Comparison of ENCODE assay signal across 1 cellular context in genomic region chr2:10120158-10120937, GRCh38.
TF ChIP-seq lines count a peak whose summit lies in the region.

No MANE protein-coding gene starts in this region.

TF ChIP-seq in HEK293, 187 proteins besides CTCF, POLR2A, EP300 and RAD21 (continued from another document and continues in another):
- TF ChIP-seq ZNF140 (tag by site-specific recombination; IDR thresholded peaks at IDR 0.05) (no peak), ZNF202 (tag by site-specific recombination; IDR thresholded peaks at IDR 0.05; ENCODE audit: borderline replicate concordance) (no peak), KLF16 (tag by site-specific recombination; IDR thresholded peaks at IDR 0.05) (peak; percentile 72), ZNF621 (tag by site-specific recombination; IDR thresholded peaks at IDR 0.05) (no peak), ZNF624 (tag by site-specific recombination; IDR thresholded peaks at IDR 0.05) (no peak), HOXC10 (CRISPR knock-in tag; IDR thresholded peaks at IDR 0.05) (no peak), ZNF747 (tag by site-specific recombination; IDR thresholded peaks at IDR 0.05) (no peak), INSM2 (tag by site-specific recombination; IDR thresholded peaks at IDR 0.05) (no peak), ZBTB7A (tag by site-specific recombination; IDR thresholded peaks at IDR 0.05; ENCODE audit: low read depth) (no peak), ZNF398 (tag by site-specific recombination; IDR thresholded peaks at IDR 0.05) (0 out of 2 replicates have a peak, but pooled peaks have one; percentile 8), ZNF10 (tag by site-specific recombination; IDR thresholded peaks at IDR 0.05) (0 out of 2 replicates have a peak, but pooled peaks have one; percentile 28), ZNF335 (tag by site-specific recombination; conservative IDR thresholded peaks at IDR 0.05) (peak; percentile 34), ZNF280C (tag by site-specific recombination; IDR thresholded peaks at IDR 0.05) (no peak), ZNF529 (tag by site-specific recombination; IDR thresholded peaks at IDR 0.05; ENCODE audit: insufficient replicate concordance) (no peak), ZNF311 (tag by site-specific recombination; IDR thresholded peaks at IDR 0.05; ENCODE audit: borderline replicate concordance) (no peak), ZNF121 (tag by site-specific recombination; IDR thresholded peaks at IDR 0.05) (peak; percentile 100), ZNF214 (tag by site-specific recombination; IDR thresholded peaks at IDR 0.05; ENCODE audit: borderline replicate concordance) (no peak), KLF17 (tag by site-specific recombination; IDR thresholded peaks at IDR 0.05) (peak; percentile 51; the same call in 1 of the 2 replicates), ZNF416 (tag by site-specific recombination; IDR thresholded peaks at IDR 0.05) (no peak), IKZF3 (tag by site-specific recombination; IDR thresholded peaks at IDR 0.05) (peak; percentile 86), ZNF549 (tag by site-specific recombination; IDR thresholded peaks at IDR 0.05) (no peak), MEIS1 (CRISPR knock-in tag; IDR thresholded peaks at IDR 0.05; ENCODE audit: borderline replicate concordance) (no peak), FEZF1 (tag by site-specific recombination; IDR thresholded peaks at IDR 0.05) (no peak; the same call in 1 of the 2 replicates), ZFP41 (tag by site-specific recombination; IDR thresholded peaks at IDR 0.05; ENCODE audit: borderline replicate concordance) (no peak), ZNF776 (tag by site-specific recombination; IDR thresholded peaks at IDR 0.05; ENCODE audit: borderline replicate concordance) (no peak), ZNF600 (tag by site-specific recombination; IDR thresholded peaks at IDR 0.05) (peak; percentile 44), ZNF146 (tag by site-specific recombination; IDR thresholded peaks at IDR 0.05) (0 out of 2 replicates have a peak, but pooled peaks have one; percentile 4), TSHZ1 (tag by site-specific recombination; IDR thresholded peaks at IDR 0.05; ENCODE audit: borderline replicate concordance) (no peak), KLF9 (tag by site-specific recombination; IDR thresholded peaks at IDR 0.05; ENCODE audit: low read depth) (peak; percentile 75)
- TF ChIP-seq, protein P1, sequence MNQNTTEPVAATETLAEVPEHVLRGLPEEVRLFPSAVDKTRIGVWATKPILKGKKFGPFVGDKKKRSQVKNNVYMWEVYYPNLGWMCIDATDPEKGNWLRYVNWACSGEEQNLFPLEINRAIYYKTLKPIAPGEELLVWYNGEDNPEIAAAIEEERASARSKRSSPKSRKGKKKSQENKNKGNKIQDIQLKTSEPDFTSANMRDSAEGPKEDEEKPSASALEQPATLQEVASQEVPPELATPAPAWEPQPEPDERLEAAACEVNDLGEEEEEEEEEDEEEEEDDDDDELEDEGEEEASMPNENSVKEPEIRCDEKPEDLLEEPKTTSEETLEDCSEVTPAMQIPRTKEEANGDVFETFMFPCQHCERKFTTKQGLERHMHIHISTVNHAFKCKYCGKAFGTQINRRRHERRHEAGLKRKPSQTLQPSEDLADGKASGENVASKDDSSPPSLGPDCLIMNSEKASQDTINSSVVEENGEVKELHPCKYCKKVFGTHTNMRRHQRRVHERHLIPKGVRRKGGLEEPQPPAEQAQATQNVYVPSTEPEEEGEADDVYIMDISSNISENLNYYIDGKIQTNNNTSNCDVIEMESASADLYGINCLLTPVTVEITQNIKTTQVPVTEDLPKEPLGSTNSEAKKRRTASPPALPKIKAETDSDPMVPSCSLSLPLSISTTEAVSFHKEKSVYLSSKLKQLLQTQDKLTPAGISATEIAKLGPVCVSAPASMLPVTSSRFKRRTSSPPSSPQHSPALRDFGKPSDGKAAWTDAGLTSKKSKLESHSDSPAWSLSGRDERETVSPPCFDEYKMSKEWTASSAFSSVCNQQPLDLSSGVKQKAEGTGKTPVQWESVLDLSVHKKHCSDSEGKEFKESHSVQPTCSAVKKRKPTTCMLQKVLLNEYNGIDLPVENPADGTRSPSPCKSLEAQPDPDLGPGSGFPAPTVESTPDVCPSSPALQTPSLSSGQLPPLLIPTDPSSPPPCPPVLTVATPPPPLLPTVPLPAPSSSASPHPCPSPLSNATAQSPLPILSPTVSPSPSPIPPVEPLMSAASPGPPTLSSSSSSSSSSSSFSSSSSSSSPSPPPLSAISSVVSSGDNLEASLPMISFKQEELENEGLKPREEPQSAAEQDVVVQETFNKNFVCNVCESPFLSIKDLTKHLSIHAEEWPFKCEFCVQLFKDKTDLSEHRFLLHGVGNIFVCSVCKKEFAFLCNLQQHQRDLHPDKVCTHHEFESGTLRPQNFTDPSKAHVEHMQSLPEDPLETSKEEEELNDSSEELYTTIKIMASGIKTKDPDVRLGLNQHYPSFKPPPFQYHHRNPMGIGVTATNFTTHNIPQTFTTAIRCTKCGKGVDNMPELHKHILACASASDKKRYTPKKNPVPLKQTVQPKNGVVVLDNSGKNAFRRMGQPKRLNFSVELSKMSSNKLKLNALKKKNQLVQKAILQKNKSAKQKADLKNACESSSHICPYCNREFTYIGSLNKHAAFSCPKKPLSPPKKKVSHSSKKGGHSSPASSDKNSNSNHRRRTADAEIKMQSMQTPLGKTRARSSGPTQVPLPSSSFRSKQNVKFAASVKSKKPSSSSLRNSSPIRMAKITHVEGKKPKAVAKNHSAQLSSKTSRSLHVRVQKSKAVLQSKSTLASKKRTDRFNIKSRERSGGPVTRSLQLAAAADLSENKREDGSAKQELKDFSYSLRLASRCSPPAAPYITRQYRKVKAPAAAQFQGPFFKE (tag by site-specific recombination; IDR thresholded peaks at IDR 0.05; ENCODE audit: borderline replicate concordance), result no peak
- TF ChIP-seq, protein P2, sequence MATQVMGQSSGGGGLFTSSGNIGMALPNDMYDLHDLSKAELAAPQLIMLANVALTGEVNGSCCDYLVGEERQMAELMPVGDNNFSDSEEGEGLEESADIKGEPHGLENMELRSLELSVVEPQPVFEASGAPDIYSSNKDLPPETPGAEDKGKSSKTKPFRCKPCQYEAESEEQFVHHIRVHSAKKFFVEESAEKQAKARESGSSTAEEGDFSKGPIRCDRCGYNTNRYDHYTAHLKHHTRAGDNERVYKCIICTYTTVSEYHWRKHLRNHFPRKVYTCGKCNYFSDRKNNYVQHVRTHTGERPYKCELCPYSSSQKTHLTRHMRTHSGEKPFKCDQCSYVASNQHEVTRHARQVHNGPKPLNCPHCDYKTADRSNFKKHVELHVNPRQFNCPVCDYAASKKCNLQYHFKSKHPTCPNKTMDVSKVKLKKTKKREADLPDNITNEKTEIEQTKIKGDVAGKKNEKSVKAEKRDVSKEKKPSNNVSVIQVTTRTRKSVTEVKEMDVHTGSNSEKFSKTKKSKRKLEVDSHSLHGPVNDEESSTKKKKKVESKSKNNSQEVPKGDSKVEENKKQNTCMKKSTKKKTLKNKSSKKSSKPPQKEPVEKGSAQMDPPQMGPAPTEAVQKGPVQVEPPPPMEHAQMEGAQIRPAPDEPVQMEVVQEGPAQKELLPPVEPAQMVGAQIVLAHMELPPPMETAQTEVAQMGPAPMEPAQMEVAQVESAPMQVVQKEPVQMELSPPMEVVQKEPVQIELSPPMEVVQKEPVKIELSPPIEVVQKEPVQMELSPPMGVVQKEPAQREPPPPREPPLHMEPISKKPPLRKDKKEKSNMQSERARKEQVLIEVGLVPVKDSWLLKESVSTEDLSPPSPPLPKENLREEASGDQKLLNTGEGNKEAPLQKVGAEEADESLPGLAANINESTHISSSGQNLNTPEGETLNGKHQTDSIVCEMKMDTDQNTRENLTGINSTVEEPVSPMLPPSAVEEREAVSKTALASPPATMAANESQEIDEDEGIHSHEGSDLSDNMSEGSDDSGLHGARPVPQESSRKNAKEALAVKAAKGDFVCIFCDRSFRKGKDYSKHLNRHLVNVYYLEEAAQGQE (tag by site-specific recombination; IDR thresholded peaks at IDR 0.05), result no peak
- TF ChIP-seq, protein P3, sequence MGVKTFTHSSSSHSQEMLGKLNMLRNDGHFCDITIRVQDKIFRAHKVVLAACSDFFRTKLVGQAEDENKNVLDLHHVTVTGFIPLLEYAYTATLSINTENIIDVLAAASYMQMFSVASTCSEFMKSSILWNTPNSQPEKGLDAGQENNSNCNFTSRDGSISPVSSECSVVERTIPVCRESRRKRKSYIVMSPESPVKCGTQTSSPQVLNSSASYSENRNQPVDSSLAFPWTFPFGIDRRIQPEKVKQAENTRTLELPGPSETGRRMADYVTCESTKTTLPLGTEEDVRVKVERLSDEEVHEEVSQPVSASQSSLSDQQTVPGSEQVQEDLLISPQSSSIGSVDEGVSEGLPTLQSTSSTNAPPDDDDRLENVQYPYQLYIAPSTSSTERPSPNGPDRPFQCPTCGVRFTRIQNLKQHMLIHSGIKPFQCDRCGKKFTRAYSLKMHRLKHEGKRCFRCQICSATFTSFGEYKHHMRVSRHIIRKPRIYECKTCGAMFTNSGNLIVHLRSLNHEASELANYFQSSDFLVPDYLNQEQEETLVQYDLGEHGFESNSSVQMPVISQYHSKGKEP (tag by site-specific recombination; IDR thresholded peaks at IDR 0.05), result no peak
- TF ChIP-seq, protein P4, sequence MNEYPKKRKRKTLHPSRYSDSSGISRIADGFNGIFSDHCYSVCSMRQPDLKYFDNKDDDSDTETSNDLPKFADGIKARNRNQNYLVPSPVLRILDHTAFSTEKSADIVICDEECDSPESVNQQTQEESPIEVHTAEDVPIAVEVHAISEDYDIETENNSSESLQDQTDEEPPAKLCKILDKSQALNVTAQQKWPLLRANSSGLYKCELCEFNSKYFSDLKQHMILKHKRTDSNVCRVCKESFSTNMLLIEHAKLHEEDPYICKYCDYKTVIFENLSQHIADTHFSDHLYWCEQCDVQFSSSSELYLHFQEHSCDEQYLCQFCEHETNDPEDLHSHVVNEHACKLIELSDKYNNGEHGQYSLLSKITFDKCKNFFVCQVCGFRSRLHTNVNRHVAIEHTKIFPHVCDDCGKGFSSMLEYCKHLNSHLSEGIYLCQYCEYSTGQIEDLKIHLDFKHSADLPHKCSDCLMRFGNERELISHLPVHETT (tag by site-specific recombination; IDR thresholded peaks at IDR 0.05), result no peak
